1 cellular context compared by ENCODE assay signal in the genomic region with DNA sequence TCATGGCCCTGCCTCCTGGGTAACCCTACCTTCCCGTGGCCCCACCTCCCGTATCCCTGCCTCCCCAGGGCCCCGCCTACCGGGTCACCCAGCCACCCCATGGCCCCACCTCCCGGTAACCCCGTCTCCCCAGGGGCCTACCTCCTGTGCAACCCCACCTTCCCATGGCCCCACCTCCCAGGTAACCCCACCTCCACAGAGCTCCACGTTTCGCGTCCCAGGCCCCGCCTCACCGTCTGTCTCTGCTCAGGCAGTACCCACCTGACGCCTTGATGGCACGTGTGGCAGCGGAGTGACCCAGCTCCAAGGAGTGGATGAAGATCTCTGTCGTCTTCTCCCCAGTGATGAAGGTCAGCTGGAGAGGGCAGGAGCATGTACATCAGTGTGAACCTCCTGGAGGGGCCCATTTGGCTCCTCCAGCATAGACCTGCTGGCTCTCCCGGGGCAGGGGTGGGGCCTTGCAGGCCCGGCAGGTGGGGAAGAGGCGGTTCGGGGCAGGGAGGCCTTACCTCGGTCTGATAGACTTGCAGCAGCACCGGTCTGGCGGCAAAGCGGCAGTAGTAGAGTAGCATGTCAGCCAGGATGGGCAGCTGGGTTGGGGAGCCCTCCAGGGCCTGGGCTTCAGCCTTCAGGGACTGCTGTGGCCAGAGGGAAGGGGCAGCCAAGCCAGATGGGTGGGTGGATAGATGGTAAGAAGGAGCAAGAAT.
TF ChIP-seq lines count a peak whose summit lies in the region.

No MANE protein-coding gene starts in this region.

TF ChIP-seq in GM12878, 131 proteins besides CTCF, POLR2A, EP300 and RAD21:
- TF ChIP-seq TAF1 (IDR thresholded peaks at IDR 0.05; ENCODE audit: borderline replicate concordance, low read depth, low read length) (no peak), CHD1 (IDR thresholded peaks at IDR 0.05; ENCODE audit: low read depth, low read length) (no peak), KLF5 (IDR thresholded peaks at IDR 0.05; ENCODE audit: partially characterized antibody) (no peak), PAX5 (IDR thresholded peaks at IDR 0.05; ENCODE audit: borderline replicate concordance, low read depth, low read length) (no peak), ATF7 (IDR thresholded peaks at IDR 0.05; ENCODE audit: low read depth) (no peak), MTA2 (IDR thresholded peaks at IDR 0.05; ENCODE audit: low read depth) (no peak), CHD2 (IDR thresholded peaks at IDR 0.05; ENCODE audit: borderline replicate concordance, low read depth, low read length) (no peak), ETV6 (conservative IDR thresholded peaks at IDR 0.05 in 1 of 2, IDR thresholded peaks at IDR 0.05 in 1 of 2; ENCODE audit: borderline replicate concordance in 1 of 2, low read depth in 1 of 2) (no peak), CHD4 (IDR thresholded peaks at IDR 0.05) (no peak), SUPT20H (IDR thresholded peaks at IDR 0.05; ENCODE audit: borderline replicate concordance, control insufficient read depth, low read depth, low read length) (no peak), NRF1 (conservative IDR thresholded peaks at IDR 0.05; ENCODE audit: low read depth, low read length) (no peak), TCF7 (IDR thresholded peaks at IDR 0.05; ENCODE audit: borderline replicate concordance) (no peak), SRF (IDR thresholded peaks at IDR 0.05; ENCODE audit: low read depth in 2 of 2, low read length in 2 of 2) (no peak), EGR1 (IDR thresholded peaks at IDR 0.05; ENCODE audit: borderline replicate concordance in 1 of 2, low read depth in 2 of 2, low read length in 2 of 2) (no peak), POLR2AphosphoS2 (IDR thresholded peaks at IDR 0.05; ENCODE audit: low read depth, low read length) (no peak)
- TF ChIP-seq, protein P1, sequence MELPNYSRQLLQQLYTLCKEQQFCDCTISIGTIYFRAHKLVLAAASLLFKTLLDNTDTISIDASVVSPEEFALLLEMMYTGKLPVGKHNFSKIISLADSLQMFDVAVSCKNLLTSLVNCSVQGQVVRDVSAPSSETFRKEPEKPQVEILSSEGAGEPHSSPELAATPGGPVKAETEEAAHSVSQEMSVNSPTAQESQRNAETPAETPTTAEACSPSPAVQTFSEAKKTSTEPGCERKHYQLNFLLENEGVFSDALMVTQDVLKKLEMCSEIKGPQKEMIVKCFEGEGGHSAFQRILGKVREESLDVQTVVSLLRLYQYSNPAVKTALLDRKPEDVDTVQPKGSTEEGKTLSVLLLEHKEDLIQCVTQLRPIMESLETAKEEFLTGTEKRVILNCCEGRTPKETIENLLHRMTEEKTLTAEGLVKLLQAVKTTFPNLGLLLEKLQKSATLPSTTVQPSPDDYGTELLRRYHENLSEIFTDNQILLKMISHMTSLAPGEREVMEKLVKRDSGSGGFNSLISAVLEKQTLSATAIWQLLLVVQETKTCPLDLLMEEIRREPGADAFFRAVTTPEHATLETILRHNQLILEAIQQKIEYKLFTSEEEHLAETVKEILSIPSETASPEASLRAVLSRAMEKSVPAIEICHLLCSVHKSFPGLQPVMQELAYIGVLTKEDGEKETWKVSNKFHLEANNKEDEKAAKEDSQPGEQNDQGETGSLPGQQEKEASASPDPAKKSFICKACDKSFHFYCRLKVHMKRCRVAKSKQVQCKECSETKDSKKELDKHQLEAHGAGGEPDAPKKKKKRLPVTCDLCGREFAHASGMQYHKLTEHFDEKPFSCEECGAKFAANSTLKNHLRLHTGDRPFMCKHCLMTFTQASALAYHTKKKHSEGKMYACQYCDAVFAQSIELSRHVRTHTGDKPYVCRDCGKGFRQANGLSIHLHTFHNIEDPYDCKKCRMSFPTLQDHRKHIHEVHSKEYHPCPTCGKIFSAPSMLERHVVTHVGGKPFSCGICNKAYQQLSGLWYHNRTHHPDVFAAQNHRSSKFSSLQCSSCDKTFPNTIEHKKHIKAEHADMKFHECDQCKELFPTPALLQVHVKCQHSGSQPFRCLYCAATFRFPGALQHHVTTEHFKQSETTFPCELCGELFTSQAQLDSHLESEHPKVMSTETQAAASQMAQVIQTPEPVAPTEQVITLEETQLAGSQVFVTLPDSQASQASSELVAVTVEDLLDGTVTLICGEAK (IDR thresholded peaks at IDR 0.05; ENCODE audit: borderline replicate concordance): no peak
- TF ChIP-seq, protein P2, sequence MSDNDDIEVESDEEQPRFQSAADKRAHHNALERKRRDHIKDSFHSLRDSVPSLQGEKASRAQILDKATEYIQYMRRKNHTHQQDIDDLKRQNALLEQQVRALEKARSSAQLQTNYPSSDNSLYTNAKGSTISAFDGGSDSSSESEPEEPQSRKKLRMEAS (IDR thresholded peaks at IDR 0.05; ENCODE audit: low read depth, low read length): no peak
- TF ChIP-seq, protein P3, sequence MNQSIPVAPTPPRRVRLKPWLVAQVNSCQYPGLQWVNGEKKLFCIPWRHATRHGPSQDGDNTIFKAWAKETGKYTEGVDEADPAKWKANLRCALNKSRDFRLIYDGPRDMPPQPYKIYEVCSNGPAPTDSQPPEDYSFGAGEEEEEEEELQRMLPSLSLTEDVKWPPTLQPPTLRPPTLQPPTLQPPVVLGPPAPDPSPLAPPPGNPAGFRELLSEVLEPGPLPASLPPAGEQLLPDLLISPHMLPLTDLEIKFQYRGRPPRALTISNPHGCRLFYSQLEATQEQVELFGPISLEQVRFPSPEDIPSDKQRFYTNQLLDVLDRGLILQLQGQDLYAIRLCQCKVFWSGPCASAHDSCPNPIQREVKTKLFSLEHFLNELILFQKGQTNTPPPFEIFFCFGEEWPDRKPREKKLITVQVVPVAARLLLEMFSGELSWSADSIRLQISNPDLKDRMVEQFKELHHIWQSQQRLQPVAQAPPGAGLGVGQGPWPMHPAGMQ (IDR thresholded peaks at IDR 0.05; ENCODE audit: borderline replicate concordance): no peak
- TF ChIP-seq, protein P4, sequence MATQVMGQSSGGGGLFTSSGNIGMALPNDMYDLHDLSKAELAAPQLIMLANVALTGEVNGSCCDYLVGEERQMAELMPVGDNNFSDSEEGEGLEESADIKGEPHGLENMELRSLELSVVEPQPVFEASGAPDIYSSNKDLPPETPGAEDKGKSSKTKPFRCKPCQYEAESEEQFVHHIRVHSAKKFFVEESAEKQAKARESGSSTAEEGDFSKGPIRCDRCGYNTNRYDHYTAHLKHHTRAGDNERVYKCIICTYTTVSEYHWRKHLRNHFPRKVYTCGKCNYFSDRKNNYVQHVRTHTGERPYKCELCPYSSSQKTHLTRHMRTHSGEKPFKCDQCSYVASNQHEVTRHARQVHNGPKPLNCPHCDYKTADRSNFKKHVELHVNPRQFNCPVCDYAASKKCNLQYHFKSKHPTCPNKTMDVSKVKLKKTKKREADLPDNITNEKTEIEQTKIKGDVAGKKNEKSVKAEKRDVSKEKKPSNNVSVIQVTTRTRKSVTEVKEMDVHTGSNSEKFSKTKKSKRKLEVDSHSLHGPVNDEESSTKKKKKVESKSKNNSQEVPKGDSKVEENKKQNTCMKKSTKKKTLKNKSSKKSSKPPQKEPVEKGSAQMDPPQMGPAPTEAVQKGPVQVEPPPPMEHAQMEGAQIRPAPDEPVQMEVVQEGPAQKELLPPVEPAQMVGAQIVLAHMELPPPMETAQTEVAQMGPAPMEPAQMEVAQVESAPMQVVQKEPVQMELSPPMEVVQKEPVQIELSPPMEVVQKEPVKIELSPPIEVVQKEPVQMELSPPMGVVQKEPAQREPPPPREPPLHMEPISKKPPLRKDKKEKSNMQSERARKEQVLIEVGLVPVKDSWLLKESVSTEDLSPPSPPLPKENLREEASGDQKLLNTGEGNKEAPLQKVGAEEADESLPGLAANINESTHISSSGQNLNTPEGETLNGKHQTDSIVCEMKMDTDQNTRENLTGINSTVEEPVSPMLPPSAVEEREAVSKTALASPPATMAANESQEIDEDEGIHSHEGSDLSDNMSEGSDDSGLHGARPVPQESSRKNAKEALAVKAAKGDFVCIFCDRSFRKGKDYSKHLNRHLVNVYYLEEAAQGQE (IDR thresholded peaks at IDR 0.05; ENCODE audit: low read depth, low read length): no peak
- TF ChIP-seq, protein P5, sequence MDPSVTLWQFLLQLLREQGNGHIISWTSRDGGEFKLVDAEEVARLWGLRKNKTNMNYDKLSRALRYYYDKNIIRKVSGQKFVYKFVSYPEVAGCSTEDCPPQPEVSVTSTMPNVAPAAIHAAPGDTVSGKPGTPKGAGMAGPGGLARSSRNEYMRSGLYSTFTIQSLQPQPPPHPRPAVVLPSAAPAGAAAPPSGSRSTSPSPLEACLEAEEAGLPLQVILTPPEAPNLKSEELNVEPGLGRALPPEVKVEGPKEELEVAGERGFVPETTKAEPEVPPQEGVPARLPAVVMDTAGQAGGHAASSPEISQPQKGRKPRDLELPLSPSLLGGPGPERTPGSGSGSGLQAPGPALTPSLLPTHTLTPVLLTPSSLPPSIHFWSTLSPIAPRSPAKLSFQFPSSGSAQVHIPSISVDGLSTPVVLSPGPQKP (IDR thresholded peaks at IDR 0.05; ENCODE audit: low read depth, low read length): no peak
